ENCODE assay signal across 8 cellular contexts in genomic region chr12:124774054-124774461, GRCh38.
DNase-seq lines count a peak whose midpoint lies in the region; ATAC-seq and TF ChIP-seq lines count a peak whose summit lies in the region.

No MANE protein-coding gene starts in this region.

- H3K4me3 ChIP-seq in adipocyte (ENCODE audit: low read length): peak overlapping the region; percentile 75

- H3K27ac Mint-ChIP-seq in CD14-positive monocyte: peak overlapping the region; percentile 94 to 97 (median 96)
- H3K27ac Mint-ChIP-seq in stimulated activated effector memory CD8-positive, alpha-beta T cell treated with anti-CD3 and anti-CD28 coated beads, Interleukin-12 subunit alpha, Interleukin-12 subunit beta, amount 100 ng/mL, for 72 hours: peak overlapping the region; percentile 70

- peaks cover 0 to 3% (median 0%) of the 10 kb centered on the region in 7 donors for H3K9me3 Mint-ChIP-seq in CD14-positive monocyte
- H3K9me3 Mint-ChIP-seq in stimulated activated effector memory CD8-positive, alpha-beta T cell treated with anti-CD3 and anti-CD28 coated beads, Interleukin-12 subunit alpha, Interleukin-12 subunit beta, amount 100 ng/mL, for 72 hours: no peaks in the 10 kb centered on the region

- intact Hi-C loops in CD14-positive monocyte (cut with micrococcal nuclease): loop anchor here (2.0 to 10.0 kb wide), 6 partner anchors 93 to 739 kb away; no protein-coding TSS in a partner anchor

- H3K9me3 ChIP-seq in adipocyte (ENCODE audit: control insufficient read depth, low read length): no peaks in the 10 kb centered on the region

- H3K27me3 Mint-ChIP-seq in CD14-positive monocyte (ENCODE audit: low read depth in 3 of 3): peaks cover 2 to 10% (median 5%) of the 10 kb centered on the region in 3 donors

- H3K27me3 ChIP-seq in adipocyte (replicated peaks; ENCODE audit: control insufficient read depth, insufficient read depth, low read length): no peaks in the 10 kb centered on the region

- DNase-seq in CD14-positive monocyte (ENCODE audit: low spot score) (peak; percentile 92), adipocyte (ENCODE audit: low read depth) (peak; percentile 28), NCI-H2029 treated with DMSO at 0.1 percent for 48 hours (lab: John Stamatoyannopoulos, UW) (no peak), kidney tubule cell (ENCODE audit: low spot score) (no peak)
- DNase-seq in stimulated activated effector memory CD8-positive, alpha-beta T cell treated with anti-CD3 and anti-CD28 coated beads, Interleukin-12 subunit alpha, Interleukin-12 subunit beta, amount 100 ng/mL, for 72 hours (ENCODE audit: low spot score in 2 of 2): peak; percentile 32 to 86
- DNase-seq in stimulated activated CD4-positive, alpha-beta T cell treated with anti-CD3 and anti-CD28 coated beads, Interleukin-12 subunit alpha, Interleukin-12 subunit beta, amount 100 ng/mL, for 4 hours: no peak

- peaks cover 76% of the 10 kb centered on the region for H3K4me1 Mint-ChIP-seq in CD14-positive monocyte
- H3K4me1 Mint-ChIP-seq in stimulated activated effector memory CD8-positive, alpha-beta T cell treated with anti-CD3 and anti-CD28 coated beads, Interleukin-12 subunit alpha, Interleukin-12 subunit beta, amount 100 ng/mL, for 72 hours: peaks cover 58% of the 10 kb centered on the region

- H3K4me3 Mint-ChIP-seq in CD14-positive monocyte: peak overlapping the region; percentile 59 to 82
- peak overlapping the region; percentile 69 for H3K4me3 Mint-ChIP-seq in stimulated activated effector memory CD8-positive, alpha-beta T cell treated with anti-CD3 and anti-CD28 coated beads, Interleukin-12 subunit alpha, Interleukin-12 subunit beta, amount 100 ng/mL, for 72 hours

- no peaks in the 10 kb centered on the region for H3K36me3 ChIP-seq in adipocyte (ENCODE audit: control insufficient read depth, insufficient read depth, low read length, severe bottlenecking)

- peak; percentile 24 for ATAC-seq in GM19324 (IDR thresholded peaks at IDR 0.05; ENCODE audit: low FRiP score, unreplicated experiment)
- peak; percentile 39 for ATAC-seq in HG03196 (IDR thresholded peaks at IDR 0.05; ENCODE audit: unreplicated experiment)
- peak; percentile 12 for ATAC-seq in stimulated activated effector memory CD8-positive, alpha-beta T cell treated with anti-CD3 and anti-CD28 coated beads, Interleukin-12 subunit alpha, Interleukin-12 subunit beta, amount 100 ng/mL, for 72 hours

- peaks cover 4 to 5% of the 10 kb centered on the region in 2 donors for H3K36me3 Mint-ChIP-seq in CD14-positive monocyte
- H3K36me3 Mint-ChIP-seq in stimulated activated effector memory CD8-positive, alpha-beta T cell treated with anti-CD3 and anti-CD28 coated beads, Interleukin-12 subunit alpha, Interleukin-12 subunit beta, amount 100 ng/mL, for 72 hours: peaks cover 22% of the 10 kb centered on the region

- H3K9ac ChIP-seq in adipocyte (ENCODE audit: low read length): peak overlapping the region; percentile 79

- no peak for TF ChIP-seq CTCF in CD14-positive monocyte (IDR thresholded peaks at IDR 0.05)

- H3K4me1 ChIP-seq in adipocyte (ENCODE audit: control insufficient read depth, insufficient read depth, low read length): peaks cover 70% of the 10 kb centered on the region

Comparison
In these comparisons a context has a peak if more than half of its experiments do, and no peak if none do; other contexts are left out.
1. DNase-seq: peak in CD14-positive monocyte (single experiment), adipocyte (single experiment) and stimulated activated effector memory CD8-positive, alpha-beta T cell treated with anti-CD3 and anti-CD28 coated beads, Interleukin-12 subunit alpha, Interleukin-12 subunit beta, amount 100 ng/mL, for 72 hours (2 of 2); none in NCI-H2029 treated with DMSO at 0.1 percent for 48 hours (single experiment), kidney tubule cell (single experiment) and stimulated activated CD4-positive, alpha-beta T cell treated with anti-CD3 and anti-CD28 coated beads, Interleukin-12 subunit alpha, Interleukin-12 subunit beta, amount 100 ng/mL, for 4 hours (single experiment).
2. Peak in every context shown above with its lines, with median percentiles within 50 percentile points of each other: ATAC-seq.